11 cellular contexts compared by ENCODE assay signal in genomic region chr12:106300761-106301160, GRCh38. TPM values are rescaled to one million over a fixed set of nuclear protein-coding genes. Genes with fewer than 3 reads are reported as not detected.
DNase-seq lines count a peak whose midpoint lies in the region; ATAC-seq lines count a peak whose summit lies in the region.
"Had no signal": no experiment of that assay in that cellular context is flagged by ENCODE, and none has a peak within 500 bp of the region (broad histone marks: within the 10 kb centered on the region; RNA-seq: fewer than 3 reads in every experiment).

No MANE protein-coding gene starts in this region.

- H3K4me2 ChIP-seq in Karpas-422 (ENCODE audit: low read depth, low read length, poor library complexity, severe bottlenecking) (peak overlapping the region; percentile 93), trophoblast cell (ENCODE audit: low read length) (no peak overlapping the region)

- no peak overlapping the region for H2AK5ac ChIP-seq in trophoblast cell (ENCODE audit: low read length)

- WGBS in trophoblast cell (ENCODE audit: extremely low coverage, insufficient coverage, insufficient read length) = no CpG with 5 or more reads among the region's 1 CpG

- peaks cover 31% of the 10 kb centered on the region for H3K4me1 ChIP-seq in CD4-positive, CD25-positive, alpha-beta regulatory T cell (ENCODE audit: control insufficient read depth, insufficient read depth, low read length, poor library complexity, severe bottlenecking)
- H3K4me1 ChIP-seq in Karpas-422 (ENCODE audit: low read length) (peaks cover 61% of the 10 kb centered on the region), trophoblast cell (ENCODE audit: control insufficient read depth in 1 of 2, insufficient read depth in 2 of 2, low read length in 2 of 2) (peaks cover 3 to 7% of the 10 kb centered on the region in 2 experiments)
- peaks cover 32% of the 10 kb centered on the region for H3K4me1 ChIP-seq in effector memory CD4-positive, alpha-beta T cell (ENCODE audit: control insufficient read depth, insufficient read depth, low read length, poor library complexity, severe bottlenecking)

- no peak for ATAC-seq in CD4-positive, CD25-positive, alpha-beta regulatory T cell (ENCODE audit: low read depth in 2 of 2)
- ATAC-seq in GM18870 (IDR thresholded peaks at IDR 0.05; ENCODE audit: unreplicated experiment) (no peak), HG03571 (IDR thresholded peaks at IDR 0.05; ENCODE audit: unreplicated experiment) (no peak), GM21390 (IDR thresholded peaks at IDR 0.05; ENCODE audit: unreplicated experiment) (no peak)

- no peak overlapping the region for H3K23ac ChIP-seq in trophoblast cell (ENCODE audit: low read length)

- H3K27me3 Mint-ChIP-seq in CD4-positive, CD25-positive, alpha-beta regulatory T cell = peaks cover 19% of the 10 kb centered on the region

- H3K79me1 ChIP-seq in trophoblast cell (ENCODE audit: low read length) = peaks cover 10% of the 10 kb centered on the region

- H2BK12ac ChIP-seq in trophoblast cell (ENCODE audit: low read length) = no peak overlapping the region

- H3K27me3 ChIP-seq in CD4-positive, CD25-positive, alpha-beta regulatory T cell (ENCODE audit: control insufficient read depth, insufficient read depth, low read length) = no peaks in the 10 kb centered on the region
- no peaks in the 10 kb centered on the region for H3K27me3 ChIP-seq in Karpas-422 (ENCODE audit: low read length)
- H3K27me3 ChIP-seq in effector memory CD4-positive, alpha-beta T cell (replicated peaks; ENCODE audit: control insufficient read depth, insufficient read depth, low read length, poor library complexity, severe bottlenecking) = no peaks in the 10 kb centered on the region
- no peaks in the 10 kb centered on the region for H3K27me3 ChIP-seq in trophoblast cell (ENCODE audit: insufficient read depth, low read length)
- H3K27me3 ChIP-seq: MG63 had no signal

- H3K9me3 Mint-ChIP-seq in CD4-positive, CD25-positive, alpha-beta regulatory T cell = no peaks in the 10 kb centered on the region

- peaks cover 7% of the 10 kb centered on the region for H3K36me3 Mint-ChIP-seq in CD4-positive, CD25-positive, alpha-beta regulatory T cell

- DNase-seq in CD4-positive, CD25-positive, alpha-beta regulatory T cell = no peak
- no peak for DNase-seq in Karpas-422
- DNase-seq in effector memory CD4-positive, alpha-beta T cell = no peak
- DNase-seq in trophoblast cell = peak; percentile 21 to 59
- DNase-seq in mucosa of gallbladder (ENCODE audit: low spot score) = no peak
- DNase-seq: effector CD8-positive, alpha-beta T cell; GF-D8; MG63 had no signal

- peaks cover 27 to 61% (median 46%) of the 10 kb centered on the region in 4 donors for H3K4me1 Mint-ChIP-seq in CD4-positive, CD25-positive, alpha-beta regulatory T cell

- H3K27ac ChIP-seq in CD4-positive, CD25-positive, alpha-beta regulatory T cell (ENCODE audit: insufficient read depth, low read length, poor library complexity, severe bottlenecking) = peak overlapping the region; percentile 99
- H3K27ac ChIP-seq in Karpas-422 (ENCODE audit: low read length) (peak overlapping the region; percentile 87), trophoblast cell (ENCODE audit: low read depth, low read length) (no peak overlapping the region)
- H3K27ac ChIP-seq in effector memory CD4-positive, alpha-beta T cell (ENCODE audit: insufficient read depth, low read length, poor library complexity, severe bottlenecking) = peak overlapping the region; percentile 99

- no peak overlapping the region for H3K4ac ChIP-seq in trophoblast cell (ENCODE audit: low read depth, low read length)

- H4K91ac ChIP-seq in trophoblast cell (ENCODE audit: low read depth, low read length) = no peak overlapping the region

- H4K12ac ChIP-seq in trophoblast cell (ENCODE audit: low read depth, low read length) = no peak overlapping the region

- H4K8ac ChIP-seq in trophoblast cell (ENCODE audit: low read depth, low read length) = no peak overlapping the region

- H3K4me3 Mint-ChIP-seq in CD4-positive, CD25-positive, alpha-beta regulatory T cell = peak overlapping the region; percentile 91 to 96 (median 93)

- no peaks in the 10 kb centered on the region for H3K9me3 ChIP-seq in CD4-positive, CD25-positive, alpha-beta regulatory T cell (ENCODE audit: control insufficient read depth in 2 of 2, low read length in 2 of 2)
- H3K9me3 ChIP-seq in Karpas-422 (ENCODE audit: low read length) = no peaks in the 10 kb centered on the region
- H3K9me3 ChIP-seq in effector memory CD4-positive, alpha-beta T cell (ENCODE audit: control insufficient read depth, low read length) = no peaks in the 10 kb centered on the region
- no peaks in the 10 kb centered on the region for H3K9me3 ChIP-seq in trophoblast cell (ENCODE audit: insufficient read depth, low read depth, low read length)
- H3K9me3 ChIP-seq: MG63 had no signal

- no peak overlapping the region for H2AFZ ChIP-seq in Karpas-422 (ENCODE audit: low read length)
- H2AFZ ChIP-seq in trophoblast cell (ENCODE audit: insufficient read depth, low read length, poor library complexity) = no peak overlapping the region

- no peaks in the 10 kb centered on the region for H3K9me2 ChIP-seq in Karpas-422 (replicated peaks; ENCODE audit: insufficient read depth, low read length)

- no peak overlapping the region for H2BK5ac ChIP-seq in trophoblast cell (ENCODE audit: low read depth, low read length, poor library complexity)

- peak overlapping the region; percentile 71 for H3K4me3 ChIP-seq in CD4-positive, CD25-positive, alpha-beta regulatory T cell (ENCODE audit: low read depth, low read length)
- H3K4me3 ChIP-seq in Karpas-422 (ENCODE audit: low read length) (no peak overlapping the region), trophoblast cell (ENCODE audit: low read depth, low read length) (no peak overlapping the region)
- no peak overlapping the region for H3K4me3 ChIP-seq in effector memory CD4-positive, alpha-beta T cell (ENCODE audit: insufficient read depth, low read depth, low read length, poor library complexity, severe bottlenecking)
- H3K4me3 ChIP-seq: MG63 had no signal

- no peak overlapping the region for H3K18ac ChIP-seq in trophoblast cell (ENCODE audit: low read length)

- H3K27ac Mint-ChIP-seq in CD4-positive, CD25-positive, alpha-beta regulatory T cell = peak overlapping the region; percentile 98 to 100 (median 100)

- peaks cover 6% of the 10 kb centered on the region for H3K36me3 ChIP-seq in CD4-positive, CD25-positive, alpha-beta regulatory T cell (ENCODE audit: control insufficient read depth, insufficient read depth, low read length)
- H3K36me3 ChIP-seq in Karpas-422 (ENCODE audit: insufficient read depth, low read length) (no peaks in the 10 kb centered on the region), trophoblast cell (ENCODE audit: control insufficient read depth in 1 of 2, insufficient read depth in 2 of 2, low read length in 2 of 2) (no peaks in the 10 kb centered on the region)
- no peaks in the 10 kb centered on the region for H3K36me3 ChIP-seq in effector memory CD4-positive, alpha-beta T cell (ENCODE audit: control insufficient read depth, insufficient read depth, low read length)
- H3K36me3 ChIP-seq: MG63 had no signal

- H4K20me1 ChIP-seq in Karpas-422 (ENCODE audit: insufficient read depth, low read depth, low read length) = no peaks in the 10 kb centered on the region

- no peak overlapping the region for H2BK120ac ChIP-seq in trophoblast cell (ENCODE audit: insufficient read depth, low read length, poor library complexity)

- H3K79me2 ChIP-seq in Karpas-422 (ENCODE audit: low read length) (no peaks in the 10 kb centered on the region; the same call in 1 of the 2 replicates), trophoblast cell (ENCODE audit: control insufficient read depth, insufficient read depth, low read length, poor library complexity) (peaks cover 6% of the 10 kb centered on the region)

- H3K14ac ChIP-seq in trophoblast cell (ENCODE audit: low read length) = no peak overlapping the region

- H3K9ac ChIP-seq in Karpas-422 (ENCODE audit: low read length) = no peak overlapping the region
- no peak overlapping the region for H3K9ac ChIP-seq in trophoblast cell (ENCODE audit: low read length)

RNA-seq across cellular contexts. Expression of gene TCP11L2, which starts 1.8 kb away (rescaled TPM):
- 153 TPM for total RNA-seq in CD4-positive, CD25-positive, alpha-beta regulatory T cell
- 10 to 100 TPM; 46.0 to 65.9 (median 64.6) TPM for polyA plus RNA-seq in CD4-positive, CD25-positive, alpha-beta regulatory T cell
- total RNA-seq in Karpas-422 (2014; rRNA removed; shearing (Covaris generic); ENCODE audit: low replicate concordance) = 40.1 and 55.9 TPM in 2 replicates
- polyA plus RNA-seq in trophoblast cell (2013) = 24.3 and 25.1 TPM in 2 replicates
- 48.9 TPM for total RNA-seq in mucosa of gallbladder

RNA-seq across cellular contexts. Expression of gene CKAP4, which starts 52.9 kb away (rescaled TPM):
- total RNA-seq in CD4-positive, CD25-positive, alpha-beta regulatory T cell = 4.8 TPM
- polyA plus RNA-seq in CD4-positive, CD25-positive, alpha-beta regulatory T cell = 1 to 10 TPM; 3.4 to 6.0 (median 4.0) TPM
- total RNA-seq in Karpas-422 (2014; rRNA removed; shearing (Covaris generic); ENCODE audit: low replicate concordance) = not detected in 2 replicates
- 145 and 150 TPM in 2 replicates for polyA plus RNA-seq in trophoblast cell (2013)
- 51.0 TPM for total RNA-seq in mucosa of gallbladder

RNA-seq across cellular contexts. Expression of gene POLR3B, which starts 56.8 kb away (rescaled TPM):
- 5.2 TPM for total RNA-seq in CD4-positive, CD25-positive, alpha-beta regulatory T cell
- polyA plus RNA-seq in CD4-positive, CD25-positive, alpha-beta regulatory T cell = 1 to 10 TPM; 3.4 to 5.7 (median 4.6) TPM
- total RNA-seq in Karpas-422 (2014; rRNA removed; shearing (Covaris generic); ENCODE audit: low replicate concordance) = 10.0 and 13.6 TPM in 2 replicates
- polyA plus RNA-seq in trophoblast cell (2013) = 7.4 and 8.5 TPM in 2 replicates
- 8.9 TPM for total RNA-seq in mucosa of gallbladder

Comparison
In these comparisons a context has a peak if more than half of its experiments do, and no peak if none do; other contexts are left out.
1. DNase-seq: peak in trophoblast cell (2 of 2); none in CD4-positive, CD25-positive, alpha-beta regulatory T cell (0 of 3), Karpas-422 (single experiment), effector memory CD4-positive, alpha-beta T cell (0 of 3) and mucosa of gallbladder (single experiment).